In the genomic region with DNA sequence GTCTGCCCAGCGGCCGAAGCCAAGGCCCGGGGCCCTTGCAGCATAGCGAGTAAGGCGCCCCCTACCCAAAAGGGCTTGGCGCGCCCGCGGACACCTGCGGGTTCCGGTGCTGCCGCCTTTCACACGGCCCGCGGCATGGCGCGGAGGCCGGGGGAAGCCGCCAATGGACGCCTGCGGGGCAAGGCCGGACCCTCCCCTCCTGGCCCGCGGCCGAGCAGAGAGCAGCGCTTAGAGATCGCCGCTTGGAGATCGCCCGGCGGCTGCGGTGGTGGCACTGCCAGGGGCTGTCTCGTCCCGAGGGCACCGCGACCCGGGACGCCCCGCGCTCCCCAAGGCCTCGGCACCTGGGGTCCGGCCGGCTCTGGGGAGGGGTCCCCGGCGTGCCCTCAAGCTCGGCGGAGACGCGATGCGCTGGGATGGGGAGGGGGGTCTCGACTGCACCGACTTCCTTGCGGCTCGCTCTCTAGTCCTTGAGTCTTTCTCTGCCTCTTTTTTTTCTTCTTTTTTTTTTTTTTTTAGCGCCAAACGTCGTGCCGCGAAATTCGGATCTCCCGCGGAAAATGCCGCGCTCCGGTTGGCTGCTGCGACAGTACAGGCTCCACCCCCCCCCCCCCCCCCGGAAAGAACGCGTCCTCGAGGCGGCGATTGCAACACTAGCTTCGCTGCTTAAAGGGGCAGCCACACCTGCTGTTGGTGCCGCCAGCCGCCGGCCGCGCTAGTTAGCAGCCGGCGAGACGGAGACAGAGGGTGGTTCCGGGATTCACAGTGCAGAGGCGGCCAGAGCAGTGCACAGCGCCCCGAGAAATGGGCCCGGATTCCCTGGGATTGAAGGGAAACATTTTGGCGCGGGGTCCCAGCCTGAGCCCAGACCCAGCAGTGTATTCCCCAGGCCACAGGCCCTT, we compare ENCODE assay signal across 1 cellular context.
TF ChIP-seq lines count a peak whose summit lies in the region.

A gene with protein sequence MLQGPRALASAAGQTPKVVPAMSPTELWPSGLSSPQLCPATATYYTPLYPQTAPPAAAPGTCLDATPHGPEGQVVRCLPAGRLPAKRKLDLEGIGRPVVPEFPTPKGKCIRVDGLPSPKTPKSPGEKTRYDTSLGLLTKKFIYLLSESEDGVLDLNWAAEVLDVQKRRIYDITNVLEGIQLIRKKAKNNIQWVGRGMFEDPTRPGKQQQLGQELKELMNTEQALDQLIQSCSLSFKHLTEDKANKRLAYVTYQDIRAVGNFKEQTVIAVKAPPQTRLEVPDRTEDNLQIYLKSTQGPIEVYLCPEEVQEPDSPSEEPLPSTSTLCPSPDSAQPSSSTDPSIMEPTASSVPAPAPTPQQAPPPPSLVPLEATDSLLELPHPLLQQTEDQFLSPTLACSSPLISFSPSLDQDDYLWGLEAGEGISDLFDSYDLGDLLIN (minus strand): TSS at position 484 of the 902 bp plus-strand sequence. CDS start 440 bp downstream, at position 44.

TF ChIP-seq in GM12878, 131 proteins besides CTCF, POLR2A, EP300 and RAD21 (continues in another document):
- no peak; the same call in 1 of the 2 replicates for TF ChIP-seq ZBTB40 (IDR thresholded peaks at IDR 0.05; ENCODE audit: borderline replicate concordance)
- TF ChIP-seq PRDM15 (CRISPR knock-in tag; IDR thresholded peaks at IDR 0.05) = no peak
- no peak for TF ChIP-seq GATAD2B (conservative IDR thresholded peaks at IDR 0.05; ENCODE audit: low read depth)
- no peak for TF ChIP-seq KAT2A (conservative IDR thresholded peaks at IDR 0.05; ENCODE audit: control insufficient read depth, low read depth, low read length)
- TF ChIP-seq E2F8 (IDR thresholded peaks at IDR 0.05; ENCODE audit: low read depth, partially characterized antibody) = peak; percentile 95
- no peak for TF ChIP-seq MEF2A (IDR thresholded peaks at IDR 0.05; ENCODE audit: insufficient read depth, low read depth, low read length)
- TF ChIP-seq, protein P1, sequence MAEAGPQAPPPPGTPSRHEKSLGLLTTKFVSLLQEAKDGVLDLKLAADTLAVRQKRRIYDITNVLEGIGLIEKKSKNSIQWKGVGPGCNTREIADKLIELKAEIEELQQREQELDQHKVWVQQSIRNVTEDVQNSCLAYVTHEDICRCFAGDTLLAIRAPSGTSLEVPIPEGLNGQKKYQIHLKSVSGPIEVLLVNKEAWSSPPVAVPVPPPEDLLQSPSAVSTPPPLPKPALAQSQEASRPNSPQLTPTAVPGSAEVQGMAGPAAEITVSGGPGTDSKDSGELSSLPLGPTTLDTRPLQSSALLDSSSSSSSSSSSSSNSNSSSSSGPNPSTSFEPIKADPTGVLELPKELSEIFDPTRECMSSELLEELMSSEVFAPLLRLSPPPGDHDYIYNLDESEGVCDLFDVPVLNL (IDR thresholded peaks at IDR 0.05; ENCODE audit: low read depth, low read length) = peak; percentile 90
- TF ChIP-seq BRCA1 (IDR thresholded peaks at IDR 0.05; ENCODE audit: low read depth, low read length) = no peak
- no peak for TF ChIP-seq HDAC6 (IDR thresholded peaks at IDR 0.05; ENCODE audit: unreplicated experiment)
- TF ChIP-seq BACH1 (IDR thresholded peaks at IDR 0.05; ENCODE audit: borderline replicate concordance) = no peak
- TF ChIP-seq NFYA (IDR thresholded peaks at IDR 0.05; ENCODE audit: borderline replicate concordance, low read depth, low read length) = no peak
- TF ChIP-seq RELA (IDR thresholded peaks at IDR 0.05; ENCODE audit: borderline replicate concordance, partially characterized antibody) = no peak
- no peak for TF ChIP-seq MYB (IDR thresholded peaks at IDR 0.05; ENCODE audit: borderline replicate concordance, low read depth, low read length)
- peak; percentile 95 for TF ChIP-seq SIN3A (IDR thresholded peaks at IDR 0.05; ENCODE audit: low read depth, low read length)
- TF ChIP-seq, protein P2, sequence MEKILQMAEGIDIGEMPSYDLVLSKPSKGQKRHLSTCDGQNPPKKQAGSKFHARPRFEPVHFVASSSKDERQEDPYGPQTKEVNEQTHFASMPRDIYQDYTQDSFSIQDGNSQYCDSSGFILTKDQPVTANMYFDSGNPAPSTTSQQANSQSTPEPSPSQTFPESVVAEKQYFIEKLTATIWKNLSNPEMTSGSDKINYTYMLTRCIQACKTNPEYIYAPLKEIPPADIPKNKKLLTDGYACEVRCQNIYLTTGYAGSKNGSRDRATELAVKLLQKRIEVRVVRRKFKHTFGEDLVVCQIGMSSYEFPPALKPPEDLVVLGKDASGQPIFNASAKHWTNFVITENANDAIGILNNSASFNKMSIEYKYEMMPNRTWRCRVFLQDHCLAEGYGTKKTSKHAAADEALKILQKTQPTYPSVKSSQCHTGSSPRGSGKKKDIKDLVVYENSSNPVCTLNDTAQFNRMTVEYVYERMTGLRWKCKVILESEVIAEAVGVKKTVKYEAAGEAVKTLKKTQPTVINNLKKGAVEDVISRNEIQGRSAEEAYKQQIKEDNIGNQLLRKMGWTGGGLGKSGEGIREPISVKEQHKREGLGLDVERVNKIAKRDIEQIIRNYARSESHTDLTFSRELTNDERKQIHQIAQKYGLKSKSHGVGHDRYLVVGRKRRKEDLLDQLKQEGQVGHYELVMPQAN (conservative IDR thresholded peaks at IDR 0.05) = peak; percentile 94
- no peak for TF ChIP-seq BCL11A (IDR thresholded peaks at IDR 0.05; ENCODE audit: low read depth, low read length)
- 0 out of 2 replicates have a peak, but pooled peaks have one; percentile 20 for TF ChIP-seq CHD2 (IDR thresholded peaks at IDR 0.05; ENCODE audit: borderline replicate concordance, low read depth, low read length)
- TF ChIP-seq NBN (IDR thresholded peaks at IDR 0.05) = peak; percentile 61; the same call in 1 of the 2 replicates
- no peak for TF ChIP-seq HCFC1 (IDR thresholded peaks at IDR 0.05; ENCODE audit: low read length)
- 0 out of 2 replicates have a peak, but pooled peaks have one; percentile 66 for TF ChIP-seq HDGF (IDR thresholded peaks at IDR 0.05)
- TF ChIP-seq RCOR1 (conservative IDR thresholded peaks at IDR 0.05; ENCODE audit: low read depth, low read length) = no peak
- TF ChIP-seq KLF5 (IDR thresholded peaks at IDR 0.05; ENCODE audit: partially characterized antibody) = no peak
- TF ChIP-seq E4F1 (IDR thresholded peaks at IDR 0.05; ENCODE audit: borderline replicate concordance, partially characterized antibody) = peak; percentile 10
- TF ChIP-seq TAF1 (IDR thresholded peaks at IDR 0.05; ENCODE audit: borderline replicate concordance, low read depth, low read length) = 0 out of 2 replicates have a peak, but pooled peaks have one; percentile 26
- TF ChIP-seq NFXL1 (IDR thresholded peaks at IDR 0.05; ENCODE audit: borderline replicate concordance) = no peak
- no peak; a peak in 2 of 4 replicates for TF ChIP-seq BHLHE40 (IDR thresholded peaks at IDR 0.05; ENCODE audit: borderline replicate concordance in 1 of 2, low read depth in 2 of 2, low read length in 1 of 2)
- TF ChIP-seq IRF5 (IDR thresholded peaks at IDR 0.05; ENCODE audit: borderline replicate concordance) = no peak
- TF ChIP-seq, protein P3, sequence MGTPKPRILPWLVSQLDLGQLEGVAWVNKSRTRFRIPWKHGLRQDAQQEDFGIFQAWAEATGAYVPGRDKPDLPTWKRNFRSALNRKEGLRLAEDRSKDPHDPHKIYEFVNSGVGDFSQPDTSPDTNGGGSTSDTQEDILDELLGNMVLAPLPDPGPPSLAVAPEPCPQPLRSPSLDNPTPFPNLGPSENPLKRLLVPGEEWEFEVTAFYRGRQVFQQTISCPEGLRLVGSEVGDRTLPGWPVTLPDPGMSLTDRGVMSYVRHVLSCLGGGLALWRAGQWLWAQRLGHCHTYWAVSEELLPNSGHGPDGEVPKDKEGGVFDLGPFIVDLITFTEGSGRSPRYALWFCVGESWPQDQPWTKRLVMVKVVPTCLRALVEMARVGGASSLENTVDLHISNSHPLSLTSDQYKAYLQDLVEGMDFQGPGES (IDR thresholded peaks at IDR 0.05) = no peak
- no peak for TF ChIP-seq JUND (IDR thresholded peaks at IDR 0.05; ENCODE audit: low read depth, low read length)
